ENCODE assay signal across 29 cellular contexts in genomic region chr1:41707793-41708192, GRCh38.
"Had no signal": no experiment of that assay in that cellular context is flagged by ENCODE, and none has a peak within 500 bp of the region (broad histone marks: within the 10 kb centered on the region; RNA-seq: fewer than 3 reads in every experiment).

No MANE protein-coding gene starts in this region.

- H3K36me3 Mint-ChIP-seq: mesothelial cell of epicardium, naive B cell, natural killer cell had no signal

- FAIRE-seq: islet of Langerhans, kidney had no signal

- H3K27me3 Mint-ChIP-seq: stimulated activated naive B cell treated with anti-CD40 and anti-IgM and Interleukin-4, amounts not matched to agents 10 μg/mL and 1 μg/mL and 100 μg/mL, for 72 hours had no signal

- DNase-seq: hypothalamus; immature natural killer cell; kidney; left colon; left lung; lower lobe of right lung; mammary epithelial cell; mesenchymal stem cell; naive B cell; natural killer cell; nephron progenitor cell; ovary; retina; stimulated activated CD4-positive, alpha-beta T cell treated with anti-CD3 and anti-CD28 coated beads, Interleukin-12 subunit alpha, Interleukin-12 subunit beta, amount 100 ng/mL, for 4 hours; stimulated activated CD4-positive, alpha-beta T cell treated with anti-CD3 and anti-CD28 coated beads, Interleukin-15, amount 100 ng/mL, for 24 hours; stimulated activated CD4-positive, alpha-beta T cell treated with anti-CD3 and anti-CD28 coated beads, Interleukin-2, amount 100 ng/mL, for 24 hours; stimulated activated CD4-positive, alpha-beta T cell treated with anti-CD3 and anti-CD28 coated beads, Interleukin-4, amount 100 ng/mL, for 1 hour; stimulated activated naive B cell treated with anti-CD40 and anti-IgM and Interleukin-4, amounts not matched to agents 10 μg/mL and 1 μg/mL and 100 μg/mL, for 72 hours; stimulated activated naive CD8-positive, alpha-beta T cell treated with anti-CD3 and anti-CD28 coated beads, Interleukin-15, Interleukin-2, amounts not matched to agents 100 U/mL and 50 U/mL, for 24 hours; stomach; testis; thyroid gland; transverse colon; upper lobe of left lung; uterus had no signal

- H3K9me3 Mint-ChIP-seq: immature natural killer cell; mesothelial cell of epicardium; naive B cell; natural killer cell; nephron progenitor cell; stimulated activated naive B cell treated with anti-CD40 and anti-IgM and Interleukin-4, amounts not matched to agents 10 μg/mL and 1 μg/mL and 100 μg/mL, for 72 hours had no signal

- ATAC-seq: left colon; left lung; lower lobe of right lung; natural killer cell; right cardiac atrium; sciatic nerve; stimulated activated naive CD8-positive, alpha-beta T cell treated with anti-CD3 and anti-CD28 coated beads, Interleukin-15, Interleukin-2, amounts not matched to agents 100 U/mL and 50 U/mL, for 24 hours had no signal

- H3K4me3 Mint-ChIP-seq: immature natural killer cell; mesothelial cell of epicardium; natural killer cell; nephron progenitor cell; stimulated activated naive B cell treated with anti-CD40 and anti-IgM and Interleukin-4, amounts not matched to agents 10 μg/mL and 1 μg/mL and 100 μg/mL, for 72 hours had no signal

- H3K27ac Mint-ChIP-seq: mesothelial cell of epicardium; naive B cell; nephron progenitor cell; stimulated activated naive B cell treated with anti-CD40 and anti-IgM and Interleukin-4, amounts not matched to agents 10 μg/mL and 1 μg/mL and 100 μg/mL, for 72 hours had no signal
